Comparison of ENCODE assay signal across 8 cellular contexts in genomic region chr19:1102407-1103106, GRCh38.
DNase-seq lines count a peak whose midpoint lies in the region; ATAC-seq lines count a peak whose summit lies in the region.

No MANE protein-coding gene starts in this region.

- H3K4me1 Mint-ChIP-seq in activated naive CD8-positive, alpha-beta T cell (ENCODE audit: low read depth), result peaks cover 46% of the 10 kb centered on the region

- H3K4me3 Mint-ChIP-seq in activated naive CD8-positive, alpha-beta T cell, result peak overlapping the region; percentile 73

- H3K36me3 Mint-ChIP-seq in activated naive CD8-positive, alpha-beta T cell, result no peaks in the 10 kb centered on the region

- peak overlapping the region; percentile 84 for H3K27ac Mint-ChIP-seq in activated naive CD8-positive, alpha-beta T cell

- no peaks in the 10 kb centered on the region for H3K27me3 Mint-ChIP-seq in activated naive CD8-positive, alpha-beta T cell

- no peaks in the 10 kb centered on the region for H3K9me3 Mint-ChIP-seq in activated naive CD8-positive, alpha-beta T cell (ENCODE audit: low read depth)

- no peak for ATAC-seq in HG02642 (IDR thresholded peaks at IDR 0.05; ENCODE audit: poor library complexity, unreplicated experiment)
- ATAC-seq in GM21381 (IDR thresholded peaks at IDR 0.05; ENCODE audit: unreplicated experiment), result no peak
- no peak for ATAC-seq in GM21360 (IDR thresholded peaks at IDR 0.05; ENCODE audit: unreplicated experiment)

- DNase-seq in ELR (ENCODE audit: low read depth), result peak; percentile 100
- DNase-seq in MV-4-11 (lab: John Stamatoyannopoulos, UW), result peak; percentile 76
- peak; percentile 85 for DNase-seq in hepatic stellate cell (ENCODE audit: low spot score)
- peak; percentile 78 for DNase-seq in stimulated activated CD4-positive, alpha-beta T cell treated with anti-CD3 and anti-CD28 coated beads, Interleukin-1b, Interleukin-23, amount 100 ng/mL, for 48 hours
